In genomic region chrX:6383911-6384310, GRCh38 we compare ENCODE assay signal across 12 cellular contexts.
DNase-seq lines count a peak whose midpoint lies in the region; ATAC-seq lines count a peak whose summit lies in the region.
"Had no signal": no experiment of that assay in that cellular context is flagged by ENCODE, and none has a peak within 500 bp of the region (broad histone marks: within the 10 kb centered on the region; RNA-seq: fewer than 3 reads in every experiment).

No MANE protein-coding gene starts in this region.

- H3K9me3 ChIP-seq in mesodermal cell (ENCODE audit: control insufficient read depth, low read length) = no peaks in the 10 kb centered on the region
- H3K9me3 ChIP-seq: BE2C had no signal

- H3K9me3 Mint-ChIP-seq in activated naive CD4-positive, alpha-beta T cell treated with anti-CD3 and anti-CD28 coated beads, Interleukin-2, amount 50 U/mL, for 72 hours = peaks cover 0 to 6% of the 10 kb centered on the region in 2 donors

- peak; percentile 35 for DNase-seq in NCI-H1092 (lab: John Stamatoyannopoulos, UW)
- DNase-seq in NCI-H345 (lab: John Stamatoyannopoulos, UW) = peak; percentile 83
- DNase-seq in SHP77 treated with DMSO at 0.1 percent for 48 hours (lab: John Stamatoyannopoulos, UW) = peak; percentile 8
- DNase-seq in activated naive CD4-positive, alpha-beta T cell treated with anti-CD3 and anti-CD28 coated beads, Interleukin-2, amount 50 U/mL, for 72 hours (ENCODE audit: low spot score in 2 of 2) = no peak
- DNase-seq in left lobe of liver (ENCODE audit: low spot score) = no peak
- DNase-seq: BE2C; CD8-positive, alpha-beta memory T cell; NCI-H1930; T-helper 2 cell had no signal

- no peaks in the 10 kb centered on the region for H3K36me3 ChIP-seq in mesodermal cell (ENCODE audit: control insufficient read depth, insufficient read depth, low read length)
- H3K36me3 ChIP-seq: BE2C had no signal

- ATAC-seq in activated naive CD4-positive, alpha-beta T cell treated with anti-CD3 and anti-CD28 coated beads, Interleukin-2, amount 50 U/mL, for 72 hours = no peak
- ATAC-seq in left lobe of liver (no peak), GM18502 (IDR thresholded peaks at IDR 0.05; ENCODE audit: poor library complexity, unreplicated experiment) (no peak), GM21526 (IDR thresholded peaks at IDR 0.05; ENCODE audit: low FRiP score, unreplicated experiment) (no peak)

- no CpG with 5 or more reads among the region's 5 CpGs for WGBS in mesodermal cell (ENCODE audit: insufficient coverage in 2 of 2), 2 experiments

- H3K4me3 ChIP-seq in mesodermal cell (ENCODE audit: extremely low read depth, insufficient read depth, low read length, poor library complexity, severe bottlenecking) = no peak overlapping the region

- H3K4me1 ChIP-seq in mesodermal cell (ENCODE audit: control insufficient read depth, insufficient read depth, low read length, poor library complexity, severe bottlenecking) = peaks cover 13% of the 10 kb centered on the region
- H3K4me1 ChIP-seq: BE2C had no signal

- H3K27ac ChIP-seq in mesodermal cell (ENCODE audit: low read depth, low read length, severe bottlenecking) = peak overlapping the region; percentile 88

- H3K36me3 Mint-ChIP-seq in activated naive CD4-positive, alpha-beta T cell treated with anti-CD3 and anti-CD28 coated beads, Interleukin-2, amount 50 U/mL, for 72 hours = no peaks in the 10 kb centered on the region
- H3K36me3 Mint-ChIP-seq: CD8-positive, alpha-beta memory T cell had no signal

- no peak overlapping the region for H3K27ac Mint-ChIP-seq in activated naive CD4-positive, alpha-beta T cell treated with anti-CD3 and anti-CD28 coated beads, Interleukin-2, amount 50 U/mL, for 72 hours
- H3K27ac Mint-ChIP-seq: CD8-positive, alpha-beta memory T cell had no signal

Comparison
In these comparisons a context has a peak if more than half of its experiments do, and no peak if none do; other contexts are left out.
1. DNase-seq: peak in NCI-H1092 (single experiment), NCI-H345 (single experiment) and SHP77 treated with DMSO at 0.1 percent for 48 hours (single experiment); none in activated naive CD4-positive, alpha-beta T cell treated with anti-CD3 and anti-CD28 coated beads, Interleukin-2, amount 50 U/mL, for 72 hours (0 of 2) and left lobe of liver (single experiment).